Comparison of ENCODE assay signal across 16 cellular contexts in the genomic region with DNA sequence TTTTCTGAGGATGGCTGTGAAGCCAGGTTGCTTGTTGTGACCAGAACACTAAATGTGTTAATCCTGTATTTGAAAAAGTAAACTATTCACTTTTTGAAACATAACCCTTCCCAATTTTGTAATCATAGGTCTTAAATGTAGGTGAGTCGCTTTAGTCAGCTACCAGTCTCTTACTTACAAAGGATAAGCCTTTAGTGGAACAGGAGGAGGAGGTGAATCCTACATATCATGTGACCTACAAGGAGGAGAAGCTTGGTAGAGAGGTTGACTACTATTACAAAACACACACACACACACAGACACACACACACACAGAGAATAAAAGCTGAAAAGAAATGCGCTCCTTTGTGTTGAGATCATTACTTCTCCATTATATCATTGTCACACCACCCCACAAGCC. TPM values are rescaled to one million over a fixed set of nuclear protein-coding genes. Genes with fewer than 3 reads are reported as not detected.
A peak's percentile ranks its signal among the peaks of the same experiment; 100 is the strongest.
DNase-seq lines count a peak whose midpoint lies in the region; ATAC-seq and TF ChIP-seq lines count a peak whose summit lies in the region.
"Had no signal": no experiment of that assay in that cellular context is flagged by ENCODE, and none has a peak within 500 bp of the region (broad histone marks: within the 10 kb centered on the region; RNA-seq: fewer than 3 reads in every experiment).

No MANE protein-coding gene starts in this region.

- ATAC-seq in DND-41 (ENCODE audit: insufficient read depth, low read depth) (no peak), WTC11 (no peak; the same call in 1 of the 2 replicates), foreskin keratinocyte (peak; percentile 25), HG02763 (IDR thresholded peaks at IDR 0.05; ENCODE audit: unreplicated experiment) (no peak)

- no peak for DNase-seq in DND-41
- DNase-seq in WTC11 (ENCODE audit: low spot score) = no peak
- peak in 1 of 2 donors; percentile 63 for DNase-seq in foreskin keratinocyte
- no peak for DNase-seq in NCI-H187 treated with DMSO at 0.1 percent for 48 hours (lab: John Stamatoyannopoulos, UW)
- DNase-seq in NCI-H1092 (lab: John Stamatoyannopoulos, UW) = no peak
- DNase-seq in tibial nerve (ENCODE audit: low spot score in 2 of 2) = no peak
- DNase-seq: ACHN; Calu3; CD4-positive, alpha-beta T cell; DMS79 treated with DMSO at 0.1 percent for 48 hours; GDM1; NCI-H2171; NCI-H510A treated with DMSO at 0.1 percent for 48 hours had no signal

- H3K4me3 Mint-ChIP-seq in WTC11 = no peak overlapping the region
- H3K4me3 Mint-ChIP-seq: CD4-positive, alpha-beta T cell had no signal

- H3K4me1 ChIP-seq in DND-41 (ENCODE audit: insufficient read depth, low read length) = peaks cover 65% of the 10 kb centered on the region
- H3K4me1 ChIP-seq in foreskin keratinocyte = no peaks in the 10 kb centered on the region
- H3K4me1 ChIP-seq in tibial nerve = no peaks in the 10 kb centered on the region

- POLR2A ChIA-PET in WTC11 (lab: Charles Lee) = interaction anchor here (0.7 kb wide), 1 partner anchor 440 kb away, joined by 3 read pairs; no protein-coding TSS in a partner anchor

- CTCF ChIA-PET in WTC11 (lab: Charles Lee) = no interaction called here

- peak overlapping the region; percentile 7; the same call in 1 of the 2 replicates for H3K27ac ChIP-seq in DND-41 (ENCODE audit: low read length)
- H3K27ac ChIP-seq in KOPT-K1 (ENCODE audit: low read depth, low read length, poor library complexity, severe bottlenecking) = peak overlapping the region; percentile 98
- H3K27ac ChIP-seq in foreskin keratinocyte = no peak overlapping the region
- H3K27ac ChIP-seq in tibial nerve = no peak overlapping the region
- H3K27ac ChIP-seq: RWPE1 had no signal

- no peak overlapping the region for H3K4me3 ChIP-seq in DND-41 (ENCODE audit: low read depth in 1 of 2, low read length in 2 of 2)
- no peak overlapping the region for H3K4me3 ChIP-seq in tibial nerve

- no peaks in the 10 kb centered on the region for H3K36me3 ChIP-seq in DND-41 (ENCODE audit: insufficient read depth, low read length)
- H3K36me3 ChIP-seq in KOPT-K1 (ENCODE audit: insufficient read depth, low read length) = no peaks in the 10 kb centered on the region
- no peaks in the 10 kb centered on the region for H3K36me3 ChIP-seq in tibial nerve

- H2AFZ ChIP-seq in DND-41 (ENCODE audit: low read depth, low read length) = 0 out of 2 replicates have a peak overlapping the region, but pooled peaks have one; percentile 19

- 79 to 97% methylated on average over 2 of the region's 2 CpGs for WGBS in tibial nerve, 2 donors

- no peaks in the 10 kb centered on the region for H4K20me1 ChIP-seq in DND-41 (ENCODE audit: insufficient read depth, low read length)

- TF ChIP-seq POLR2A in tibial nerve (IDR thresholded peaks at IDR 0.05) = no peak

- H3K4me2 ChIP-seq in DND-41 (ENCODE audit: insufficient read depth, low read length) = no peak overlapping the region

- no peaks in the 10 kb centered on the region for H3K36me3 Mint-ChIP-seq in WTC11

- no peak overlapping the region for H3K9ac ChIP-seq in DND-41 (ENCODE audit: low read depth, low read length)

- H3K27me3 ChIP-seq in DND-41 (ENCODE audit: insufficient read depth, low read length, poor library complexity) = no peaks in the 10 kb centered on the region
- H3K27me3 ChIP-seq in foreskin keratinocyte = no peaks in the 10 kb centered on the region
- no peaks in the 10 kb centered on the region for H3K27me3 ChIP-seq in tibial nerve

- no peak for TF ChIP-seq EP300 in tibial nerve (IDR thresholded peaks at IDR 0.05)

- no peaks in the 10 kb centered on the region for H3K27me3 Mint-ChIP-seq in WTC11 (ENCODE audit: low read depth)
- H3K27me3 Mint-ChIP-seq: CD4-positive, alpha-beta T cell had no signal

- peaks cover 13% of the 10 kb centered on the region for H3K4me1 Mint-ChIP-seq in WTC11

- H3K9me3 Mint-ChIP-seq in WTC11 = no peaks in the 10 kb centered on the region
- H3K9me3 Mint-ChIP-seq: CD4-positive, alpha-beta T cell had no signal

- H3K79me2 ChIP-seq in DND-41 (ENCODE audit: insufficient read depth, low read length) = no peaks in the 10 kb centered on the region

- no peak overlapping the region for H3K27ac Mint-ChIP-seq in WTC11
- H3K27ac Mint-ChIP-seq: CD4-positive, alpha-beta T cell had no signal

- no peak for TF ChIP-seq CTCF in DND-41 (IDR thresholded peaks at IDR 0.05; ENCODE audit: borderline replicate concordance, extremely low read depth, low read length, poor library complexity, severe bottlenecking)
- TF ChIP-seq CTCF in WTC11 (IDR thresholded peaks at IDR 0.05) = no peak
- TF ChIP-seq CTCF in foreskin keratinocyte (conservative IDR thresholded peaks at IDR 0.05) = no peak
- no peak for TF ChIP-seq CTCF in tibial nerve (IDR thresholded peaks at IDR 0.05)

- H3K9me3 ChIP-seq in DND-41 (ENCODE audit: insufficient read depth, low read length, severe bottlenecking) = no peaks in the 10 kb centered on the region
- H3K9me3 ChIP-seq in KOPT-K1 (ENCODE audit: insufficient read depth, low read length, poor library complexity, severe bottlenecking) = no peaks in the 10 kb centered on the region
- H3K9me3 ChIP-seq in tibial nerve = no peaks in the 10 kb centered on the region

TF ChIP-seq in WTC11, 78 proteins besides CTCF, POLR2A, EP300 and RAD21:
- TF ChIP-seq, protein P1, sequence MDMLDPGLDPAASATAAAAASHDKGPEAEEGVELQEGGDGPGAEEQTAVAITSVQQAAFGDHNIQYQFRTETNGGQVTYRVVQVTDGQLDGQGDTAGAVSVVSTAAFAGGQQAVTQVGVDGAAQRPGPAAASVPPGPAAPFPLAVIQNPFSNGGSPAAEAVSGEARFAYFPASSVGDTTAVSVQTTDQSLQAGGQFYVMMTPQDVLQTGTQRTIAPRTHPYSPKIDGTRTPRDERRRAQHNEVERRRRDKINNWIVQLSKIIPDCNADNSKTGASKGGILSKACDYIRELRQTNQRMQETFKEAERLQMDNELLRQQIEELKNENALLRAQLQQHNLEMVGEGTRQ (CRISPR knock-in tag; IDR thresholded peaks at IDR 0.05) = 0 out of 2 replicates have a peak, but pooled peaks have one; percentile 38
- TF ChIP-seq, protein P2, sequence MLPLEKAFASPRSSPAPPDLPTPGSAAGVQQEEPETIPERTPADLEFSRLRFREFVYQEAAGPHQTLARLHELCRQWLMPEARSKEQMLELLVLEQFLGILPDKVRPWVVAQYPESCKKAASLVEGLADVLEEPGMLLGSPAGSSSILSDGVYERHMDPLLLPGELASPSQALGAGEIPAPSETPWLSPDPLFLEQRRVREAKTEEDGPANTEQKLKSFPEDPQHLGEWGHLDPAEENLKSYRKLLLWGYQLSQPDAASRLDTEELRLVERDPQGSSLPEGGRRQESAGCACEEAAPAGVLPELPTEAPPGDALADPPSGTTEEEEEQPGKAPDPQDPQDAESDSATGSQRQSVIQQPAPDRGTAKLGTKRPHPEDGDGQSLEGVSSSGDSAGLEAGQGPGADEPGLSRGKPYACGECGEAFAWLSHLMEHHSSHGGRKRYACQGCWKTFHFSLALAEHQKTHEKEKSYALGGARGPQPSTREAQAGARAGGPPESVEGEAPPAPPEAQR (CRISPR knock-in tag; IDR thresholded peaks at IDR 0.05) = no peak

RNA-seq across cellular contexts. Expression of a gene that starts 59.9 kb away (rescaled TPM):
- 16.0 to 19.9 TPM (median 19.3 TPM) in 3 replicates for total RNA-seq in WTC11 (2021)
- total RNA-seq in foreskin keratinocyte = 15.0 and 16.7 TPM in 2 replicates
- 13.7 and 14.3 TPM in 2 replicates for polyA plus RNA-seq in foreskin keratinocyte
- total RNA-seq in tibial nerve = 10 to 100 TPM; 25.5 to 42.7 (median 27.8) TPM

Comparison
In these comparisons a context has a peak if more than half of its experiments do, and no peak if none do; other contexts are left out.
1. H3K27ac ChIP-seq: peak in DND-41 (single experiment) and KOPT-K1 (single experiment); none in foreskin keratinocyte (single experiment) and tibial nerve (0 of 4).